Comparison of ENCODE assay signal across 9 cellular contexts in genomic region chr2:119476301-119477117, GRCh38. TPM values are rescaled to one million over a fixed set of nuclear protein-coding genes. Genes with fewer than 3 reads are reported as not detected.
DNase-seq lines count a peak whose midpoint lies in the region; ATAC-seq, FAIRE-seq and TF ChIP-seq lines count a peak whose summit lies in the region.
"Had no signal": no experiment of that assay in that cellular context is flagged by ENCODE, and none has a peak within 500 bp of the region (broad histone marks: within the 10 kb centered on the region; RNA-seq: fewer than 3 reads in every experiment).

No MANE protein-coding gene starts in this region.

- no peaks in the 10 kb centered on the region for H3K36me3 ChIP-seq in heart left ventricle

- ATAC-seq in HG03039 (IDR thresholded peaks at IDR 0.05; ENCODE audit: unreplicated experiment) = peak; percentile 66
- ATAC-seq in heart left ventricle = peak; percentile 40 to 78 (median 69)

- H3K9me3 ChIP-seq in heart left ventricle = no peaks in the 10 kb centered on the region

- no peak overlapping the region for H3K4me3 ChIP-seq in heart left ventricle

- H3K36me3 Mint-ChIP-seq in CD14-positive monocyte = no peaks in the 10 kb centered on the region
- no peaks in the 10 kb centered on the region for H3K36me3 Mint-ChIP-seq in activated naive CD8-positive, alpha-beta T cell treated with anti-CD3 and anti-CD28 coated beads for 36 hours

- no peak for TF ChIP-seq POLR2A in heart left ventricle (IDR thresholded peaks at IDR 0.05)

- H3K27me3 ChIP-seq in heart left ventricle = no peaks in the 10 kb centered on the region

- H3K4me3 Mint-ChIP-seq in CD14-positive monocyte = no peak overlapping the region
- H3K4me3 Mint-ChIP-seq in activated naive CD8-positive, alpha-beta T cell treated with anti-CD3 and anti-CD28 coated beads for 36 hours = no peak overlapping the region

- FAIRE-seq in GM18507 (lab: Jason Lieb, UNC) = peak; percentile 66

- H3K9me3 Mint-ChIP-seq in CD14-positive monocyte = no peaks in the 10 kb centered on the region
- H3K9me3 Mint-ChIP-seq in activated naive CD8-positive, alpha-beta T cell treated with anti-CD3 and anti-CD28 coated beads for 36 hours = no peaks in the 10 kb centered on the region

- H3K27me3 Mint-ChIP-seq in CD14-positive monocyte (ENCODE audit: low read depth in 3 of 3) = peaks cover 0 to 4% (median 4%) of the 10 kb centered on the region in 3 donors
- peaks cover 8% of the 10 kb centered on the region for H3K27me3 Mint-ChIP-seq in activated naive CD8-positive, alpha-beta T cell treated with anti-CD3 and anti-CD28 coated beads for 36 hours

- 26 to 34% (median 30%) methylated on average over 18 to 20 of the region's 20 CpGs for WGBS in heart left ventricle, 4 donors

- TF ChIP-seq CTCF in CD14-positive monocyte (IDR thresholded peaks at IDR 0.05) = peak; percentile 92
- TF ChIP-seq CTCF in heart left ventricle (IDR thresholded peaks at IDR 0.05) = peak; percentile 85 to 99 (median 96)

- intact Hi-C loops in CD14-positive monocyte (cut with micrococcal nuclease) = no loop called here
- intact Hi-C loops in heart left ventricle (cut with DNase I) = loop anchor here (1.0 to 10.0 kb wide), 14 partner anchors 68 to 594 kb away; no protein-coding TSS in a partner anchor

- peaks cover 2% of the 10 kb centered on the region for H3K4me1 Mint-ChIP-seq in CD14-positive monocyte
- no peaks in the 10 kb centered on the region for H3K4me1 Mint-ChIP-seq in activated naive CD8-positive, alpha-beta T cell treated with anti-CD3 and anti-CD28 coated beads for 36 hours

- peak overlapping the region in 3 of 12 donors; percentile 48 to 67 (median 51) for H3K27ac ChIP-seq in heart left ventricle

- no peak for DNase-seq in CD14-positive monocyte (ENCODE audit: low spot score)
- peak; percentile 66 for DNase-seq in GM18507 (ENCODE audit: extremely low spot score, insufficient read length, low read depth)
- peak; percentile 15 for DNase-seq in NCI-H524 treated with DMSO at 0.1 percent for 48 hours (lab: John Stamatoyannopoulos, UW)
- peak; percentile 41 for DNase-seq in activated naive CD8-positive, alpha-beta T cell treated with anti-CD3 and anti-CD28 coated beads for 36 hours
- DNase-seq in heart left ventricle = peak in 4 of 5 donors; percentile 45 to 65 (median 60)
- peak; percentile 35 for DNase-seq in pons (ENCODE audit: low spot score)
- no peak for DNase-seq in activated gamma-delta T cell (lab: John Stamatoyannopoulos, UW)

- no peak overlapping the region for H3K27ac Mint-ChIP-seq in CD14-positive monocyte
- no peak overlapping the region for H3K27ac Mint-ChIP-seq in activated naive CD8-positive, alpha-beta T cell treated with anti-CD3 and anti-CD28 coated beads for 36 hours

- H3K4me1 ChIP-seq in heart left ventricle = peaks cover 0 to 41% (median 14%) of the 10 kb centered on the region in 12 donors

RNA-seq across cellular contexts. Expression of gene TMEM37, which starts 44.9 kb away (rescaled TPM):
- polyA plus RNA-seq in CD14-positive monocyte = not detected
- total RNA-seq in activated naive CD8-positive, alpha-beta T cell treated with anti-CD3 and anti-CD28 coated beads for 36 hours = not detected
- 10 to 100 TPM in 2 of 9 donors, 1 to 10 TPM in 6, under 1 TPM in 1; 0.81 to 24.6 (median 1.7) TPM for total RNA-seq in heart left ventricle
- under 1 TPM; 0.75 to 0.88 TPM for polyA plus RNA-seq in heart left ventricle
- total RNA-seq: T-helper 1 cell treated with Interleukin-12 subunit alpha and Interleukin-12 subunit beta and Interleukin-4 antibody, amounts not matched to agents 30 ng/mL and 1 ng/mL, for 36 hours had no signal

RNA-seq across cellular contexts. Expression of gene SCTR, which starts 47.8 kb away (rescaled TPM):
- polyA plus RNA-seq in CD14-positive monocyte = not detected
- total RNA-seq in activated naive CD8-positive, alpha-beta T cell treated with anti-CD3 and anti-CD28 coated beads for 36 hours = not detected
- 1 to 10 TPM in 2 of 9 donors, under 1 TPM in 6, not detected in 1; 0.28 to 2.2 (median 0.44) TPM for total RNA-seq in heart left ventricle
- polyA plus RNA-seq in heart left ventricle = under 1 TPM in 1 of 2 donors, not detected in 1; 0.72 TPM
- total RNA-seq: T-helper 1 cell treated with Interleukin-12 subunit alpha and Interleukin-12 subunit beta and Interleukin-4 antibody, amounts not matched to agents 30 ng/mL and 1 ng/mL, for 36 hours had no signal

Comparison
In these comparisons a context has a peak if more than half of its experiments do, and no peak if none do; other contexts are left out.
1. DNase-seq: peak in GM18507 (single experiment), NCI-H524 treated with DMSO at 0.1 percent for 48 hours (single experiment), activated naive CD8-positive, alpha-beta T cell treated with anti-CD3 and anti-CD28 coated beads for 36 hours (single experiment), heart left ventricle (4 of 5) and pons (single experiment); none in CD14-positive monocyte (single experiment) and activated gamma-delta T cell (single experiment).
2. intact Hi-C loops: an anchor here in heart left ventricle (1.0 to 10.0 kb wide); none called in CD14-positive monocyte.